In the genomic region with DNA sequence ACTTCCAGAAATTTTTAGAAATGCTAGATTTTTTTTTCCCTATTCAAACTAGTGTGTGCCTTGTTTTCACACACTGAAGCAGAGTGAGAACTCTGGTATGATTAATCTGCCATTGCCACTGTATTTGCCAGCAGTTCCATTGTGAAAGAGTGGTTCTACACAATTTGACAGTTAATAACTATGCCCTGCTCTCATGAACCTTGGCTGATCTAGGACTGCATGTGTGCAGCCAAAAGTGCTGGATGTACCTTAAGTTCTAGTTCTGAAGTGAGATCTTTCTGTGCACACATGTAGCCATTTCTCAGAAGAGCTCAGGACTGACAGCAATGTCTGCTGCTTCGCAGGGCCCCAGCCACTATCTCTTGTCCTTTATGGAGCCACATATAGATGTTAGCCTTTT, we compare ENCODE assay signal across 14 cellular contexts.
"Had no signal": no experiment of that assay in that cellular context is flagged by ENCODE, and none has a peak within 500 bp of the region (broad histone marks: within the 10 kb centered on the region; RNA-seq: fewer than 3 reads in every experiment).

No MANE protein-coding gene starts in this region.

- H3K27ac ChIP-seq: epithelial cell of prostate, esophagus muscularis mucosa, foreskin keratinocyte, neutrophil, stomach had no signal

- H3K9me3 ChIP-seq: neutrophil had no signal

- ATAC-seq: effector memory CD8-positive, alpha-beta T cell; foreskin keratinocyte had no signal

- H3K36me3 ChIP-seq: esophagus muscularis mucosa, neutrophil, stomach had no signal

- H3K4me1 ChIP-seq: esophagus muscularis mucosa, foreskin keratinocyte, stomach had no signal

- H3K4me3 ChIP-seq: esophagus muscularis mucosa, stomach had no signal

- DNase-seq: effector memory CD8-positive, alpha-beta T cell; kidney; left cardiac atrium; mesendoderm; naive B cell; small intestine; stimulated activated CD4-positive, alpha-beta T cell treated with anti-CD3 and anti-CD28 coated beads, Interleukin-12 subunit alpha, Interleukin-12 subunit beta, amount 100 ng/mL, for 4 hours; stimulated activated naive CD4-positive, alpha-beta T cell; stomach; trophoblast cell had no signal

- H3K27me3 ChIP-seq: esophagus muscularis mucosa, foreskin keratinocyte, neutrophil, stomach had no signal
